ENCODE assay signal across 22 cellular contexts in the genomic region with DNA sequence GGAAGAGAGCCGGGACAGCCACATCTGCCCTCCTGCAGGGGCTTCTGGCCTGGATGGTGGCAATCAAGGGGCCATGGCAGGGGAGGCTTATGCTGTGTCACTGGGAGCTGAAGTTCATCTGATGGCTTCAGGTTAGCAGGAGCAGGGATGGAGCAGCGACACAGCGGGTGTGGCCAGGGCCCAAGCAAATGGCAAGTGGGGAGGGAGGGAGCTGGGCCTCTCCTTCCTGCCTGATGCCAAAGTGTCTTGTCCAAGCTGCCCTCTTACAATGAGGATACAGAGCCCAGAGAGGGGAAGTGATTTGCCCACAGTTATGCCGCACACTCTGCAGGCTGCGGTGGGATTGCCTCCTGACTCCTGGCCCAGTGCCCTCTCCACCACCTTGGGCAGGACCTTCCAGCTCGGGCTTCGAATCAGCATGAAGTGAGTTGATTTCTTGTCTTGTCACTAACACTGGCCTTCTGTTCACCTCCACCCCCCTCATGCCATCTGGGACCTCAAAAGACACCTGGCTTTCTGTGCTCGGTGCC. TPM values are rescaled to one million over a fixed set of nuclear protein-coding genes. Genes with fewer than 3 reads are reported as not detected.
DNase-seq lines count a peak whose midpoint lies in the region; ATAC-seq, FAIRE-seq and TF ChIP-seq lines count a peak whose summit lies in the region.
"Had no signal": no experiment of that assay in that cellular context is flagged by ENCODE, and none has a peak within 500 bp of the region (broad histone marks: within the 10 kb centered on the region; RNA-seq: fewer than 3 reads in every experiment).

No MANE protein-coding gene starts in this region.

- no peak overlapping the region for H2AFZ ChIP-seq in H1 (ENCODE audit: low read length)
- no peak overlapping the region for H2AFZ ChIP-seq in Karpas-422 (ENCODE audit: low read length)

- H3K4me3 ChIP-seq in H1 (ENCODE audit: extremely low read depth in 1 of 4, insufficient read depth in 2 of 4, low read depth in 3 of 4, low read length in 4 of 4) (no peak overlapping the region), Karpas-422 (ENCODE audit: low read length) (no peak overlapping the region)

- no peak overlapping the region for H3K4ac ChIP-seq in H1 (replicated peaks; ENCODE audit: insufficient read length, low read depth, low read length)

- H3K4me2 ChIP-seq in H1 (ENCODE audit: insufficient read depth in 1 of 2, low read depth in 2 of 2, low read length in 2 of 2) (no peak overlapping the region), Karpas-422 (ENCODE audit: low read depth, low read length, poor library complexity, severe bottlenecking) (no peak overlapping the region)

- H3K23ac ChIP-seq in H1 (ENCODE audit: insufficient read length), result no peak overlapping the region

- no peak overlapping the region for H2BK12ac ChIP-seq in H1 (ENCODE audit: low read depth, low read length)

- H4K8ac ChIP-seq in H1 (ENCODE audit: extremely low read depth, insufficient read depth, low read length), result peak overlapping the region; percentile 22; the same call in 1 of the 2 replicates

- no peak overlapping the region for H4K5ac ChIP-seq in H1 (ENCODE audit: insufficient read length, low read depth, low read length)

- no peak for TF ChIP-seq EP300 in H1 (IDR thresholded peaks at IDR 0.05; ENCODE audit: borderline replicate concordance in 1 of 2, low read depth in 2 of 2, low read length in 2 of 2)

- H3K4me1 ChIP-seq in H1 (replicated peaks in 1 of 4; ENCODE audit: control insufficient read depth in 3 of 4, insufficient read depth in 4 of 4, low read length in 3 of 4), result no peaks in the 10 kb centered on the region; a peak in 1 of 7 replicates
- H3K4me1 ChIP-seq in Karpas-422 (ENCODE audit: low read length), result no peaks in the 10 kb centered on the region

- no peak for TF ChIP-seq POLR2A in H1 (IDR thresholded peaks at IDR 0.05; ENCODE audit: control extremely low read depth in 1 of 2, low read depth in 2 of 2, low read length in 2 of 2)

- no peaks in the 10 kb centered on the region for H3K23me2 ChIP-seq in H1 (ENCODE audit: low read depth, low read length)

- H2BK15ac ChIP-seq in H1 (ENCODE audit: low read length), result no peak overlapping the region

- no peak for TF ChIP-seq CTCF in H1 (IDR thresholded peaks at IDR 0.05; ENCODE audit: control extremely low read depth in 1 of 3, insufficient read depth in 1 of 3, low read depth in 1 of 3, low read length in 3 of 3)

- no peak for ATAC-seq in HG03095 (IDR thresholded peaks at IDR 0.05; ENCODE audit: unreplicated experiment)
- ATAC-seq: CD8-positive, alpha-beta T cell had no signal

- H3K27ac ChIP-seq in H1 (ENCODE audit: low read depth, low read length) (no peak overlapping the region), Karpas-422 (ENCODE audit: low read length) (no peak overlapping the region)
- H3K27ac ChIP-seq: 22Rv1 had no signal

- no peaks in the 10 kb centered on the region for H3K79me2 ChIP-seq in H1 (ENCODE audit: control insufficient read depth in 1 of 2, insufficient read depth in 2 of 2, low read length in 2 of 2)
- no peaks in the 10 kb centered on the region for H3K79me2 ChIP-seq in Karpas-422 (ENCODE audit: low read length)

- 0 out of 2 replicates have a peak overlapping the region, but pooled peaks have one; percentile 12 for H2BK5ac ChIP-seq in H1 (ENCODE audit: low read depth, low read length)

- FAIRE-seq in H1 (lab: Jason Lieb, UNC), result no peak
- FAIRE-seq: GM18507 had no signal

- H3K79me1 ChIP-seq in H1 (ENCODE audit: low read depth, low read length), result no peaks in the 10 kb centered on the region

- intact Hi-C loops in posterior vena cava (cut with DNase I), result no loop called here

- no peak for TF ChIP-seq RAD21 in H1 (IDR thresholded peaks at IDR 0.05 in 1 of 2, conservative IDR thresholded peaks at IDR 0.05 in 1 of 2; ENCODE audit: low read depth in 2 of 2, low read length in 2 of 2)

- H3K14ac ChIP-seq in H1 (ENCODE audit: insufficient read length), result no peak overlapping the region

- H3K56ac ChIP-seq in H1 (replicated peaks; ENCODE audit: insufficient read length, low read depth, low read length), result no peak overlapping the region

- no peak overlapping the region for H2BK120ac ChIP-seq in H1 (replicated peaks; ENCODE audit: low read depth, low read length)

- H3K9ac ChIP-seq in H1 (replicated peaks in 1 of 4; ENCODE audit: extremely low read depth in 1 of 4, low read depth in 3 of 4, low read length in 3 of 4) (no peak overlapping the region), Karpas-422 (ENCODE audit: low read length) (no peak overlapping the region)

- POLR2A ChIA-PET in H1 (lab: Charles Lee; ENCODE audit: partially characterized antibody), result interaction anchor here (0.6 to 2.8 kb wide), 6 partner anchors 8 to 36 kb away, joined by 3 to 7 read pairs (median 4); no protein-coding TSS in a partner anchor

- DNase-seq in DMS 273 (lab: John Stamatoyannopoulos, UW; ENCODE audit: unreplicated experiment) (peak; percentile 52), DMS 273 treated with DMSO at 0.1 percent for 48 hours (lab: John Stamatoyannopoulos, UW) (no peak), H1 (ENCODE audit: low read depth in 1 of 2, low spot score in 2 of 2) (no peak), posterior vena cava (ENCODE audit: low spot score) (peak; percentile 40), AG08395 (ENCODE audit: low spot score) (no peak), NCI-H2227 (lab: John Stamatoyannopoulos, UW; ENCODE audit: unreplicated experiment) (no peak), Karpas-422 (no peak)
- DNase-seq: AML-193; CD8-positive, alpha-beta T cell; GDM1; GOT3; MM.1S; NCI-H1092; NCI-H1436; NCI-H2029; NCI-H526 treated with DMSO at 0.1 percent for 48 hours; OCI-M1; Right ventricle myocardium superior had no signal

- H3K9me3 ChIP-seq in H1 (ENCODE audit: insufficient read depth in 2 of 2, low read depth in 1 of 2, low read length in 1 of 2) (no peaks in the 10 kb centered on the region), Karpas-422 (ENCODE audit: low read length) (no peaks in the 10 kb centered on the region)

- no peak overlapping the region for H3K18ac ChIP-seq in H1 (ENCODE audit: extremely low read depth, low read length)

- WGBS in H1 (ENCODE audit: extremely low coverage in 1 of 2, insufficient coverage in 1 of 2, insufficient read length in 1 of 2, insufficient replicate concordance in 2 of 2, low coverage in 1 of 2, low lambda C conversion rate in 2 of 2, missing lambda C conversion rate in 1 of 2), 2 experiments, result 93% methylated on average over 8 of the region's 8 CpGs; no CpG with 5 or more reads in 1 of the 2 experiments

- H4K91ac ChIP-seq in H1 (replicated peaks; ENCODE audit: insufficient read length, low read length), result no peak overlapping the region

- no peak overlapping the region for H2AK5ac ChIP-seq in H1 (ENCODE audit: low read depth, low read length)

- CTCF ChIA-PET in H1 (lab: Charles Lee; ENCODE audit: partially characterized antibody), result interaction anchor here (1.2 to 5.6 kb wide), 9 partner anchors 8 to 102 kb away, joined by 4 to 36 read pairs (median 6); no protein-coding TSS in a partner anchor

- no peaks in the 10 kb centered on the region for H3K9me2 ChIP-seq in Karpas-422 (replicated peaks; ENCODE audit: insufficient read depth, low read length)

- no peak overlapping the region for H2BK20ac ChIP-seq in H1 (ENCODE audit: low read length)

- no peaks in the 10 kb centered on the region for H3K36me3 ChIP-seq in H1 (ENCODE audit: control insufficient read depth in 2 of 4, insufficient read depth in 4 of 4, low read length in 3 of 4)
- no peaks in the 10 kb centered on the region for H3K36me3 ChIP-seq in Karpas-422 (ENCODE audit: insufficient read depth, low read length)

- H4K20me1 ChIP-seq in H1 (replicated peaks in 1 of 2; ENCODE audit: control insufficient read depth in 1 of 2, insufficient read depth in 2 of 2, low read length in 2 of 2) (no peaks in the 10 kb centered on the region), Karpas-422 (ENCODE audit: insufficient read depth, low read depth, low read length) (no peaks in the 10 kb centered on the region)

- H3K27me3 ChIP-seq in H1 (replicated peaks in 1 of 4; ENCODE audit: control insufficient read depth in 3 of 4, extremely low read depth in 1 of 4, insufficient read depth in 3 of 4, low read length in 3 of 4), result no peaks in the 10 kb centered on the region
- H3K27me3 ChIP-seq in Karpas-422 (ENCODE audit: low read length), result no peaks in the 10 kb centered on the region

TF ChIP-seq in H1, 55 proteins besides CTCF, POLR2A, EP300 and RAD21 (continues in another document):
- TF ChIP-seq CBX8 (IDR thresholded peaks at IDR 0.05; ENCODE audit: borderline replicate concordance, low read depth, low read length), result no peak
- TF ChIP-seq, protein P1, sequence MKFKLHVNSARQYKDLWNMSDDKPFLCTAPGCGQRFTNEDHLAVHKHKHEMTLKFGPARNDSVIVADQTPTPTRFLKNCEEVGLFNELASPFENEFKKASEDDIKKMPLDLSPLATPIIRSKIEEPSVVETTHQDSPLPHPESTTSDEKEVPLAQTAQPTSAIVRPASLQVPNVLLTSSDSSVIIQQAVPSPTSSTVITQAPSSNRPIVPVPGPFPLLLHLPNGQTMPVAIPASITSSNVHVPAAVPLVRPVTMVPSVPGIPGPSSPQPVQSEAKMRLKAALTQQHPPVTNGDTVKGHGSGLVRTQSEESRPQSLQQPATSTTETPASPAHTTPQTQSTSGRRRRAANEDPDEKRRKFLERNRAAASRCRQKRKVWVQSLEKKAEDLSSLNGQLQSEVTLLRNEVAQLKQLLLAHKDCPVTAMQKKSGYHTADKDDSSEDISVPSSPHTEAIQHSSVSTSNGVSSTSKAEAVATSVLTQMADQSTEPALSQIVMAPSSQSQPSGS (IDR thresholded peaks at IDR 0.05; ENCODE audit: low read length), result no peak
- TF ChIP-seq JUND (IDR thresholded peaks at IDR 0.05; ENCODE audit: low read length), result no peak

RNA-seq across cellular contexts. Expression of a gene that starts 51.3 kb away (rescaled TPM):
- 3.1 and 3.6 TPM in 2 replicates for total RNA-seq in H1 (2021; fragmentation: NEBNext Ultra II Directional; extraction: Animal tissue kit (Norgen Biotek cat#: 25700))
- polyA plus RNA-seq in H1 (2011; rRNA removed), result 1.2 and 2.2 TPM in 2 replicates
- polyA plus RNA-seq in H1 (2011; cell fraction: cytosol; rRNA removed), result 2.0 TPM
- polyA plus RNA-seq in H1 (2011; cell fraction: nucleus; rRNA removed), result 6.2 TPM
- polyA plus RNA-seq in H1 (2012, experiment 1 of 2), result 1.1 to 3.1 TPM (median 2.0 TPM) in 4 replicates
- 5.0 TPM for polyA plus RNA-seq in H1 (2012, experiment 2 of 2)
- polyA plus RNA-seq in H1 (2013, experiment 1 of 2), result 2.8 TPM
- polyA plus RNA-seq in H1 (2013, experiment 2 of 2), result 2.0 TPM
- 1.9 and 3.2 TPM in 2 replicates for polyA minus RNA-seq in H1 (2011; rRNA and poly(A)+ RNA removed)
- polyA minus RNA-seq in H1 (2011; cell fraction: cytosol; rRNA and poly(A)+ RNA removed), result 1.9 TPM
- 4.0 TPM for polyA minus RNA-seq in H1 (2011; cell fraction: nucleus; rRNA and poly(A)+ RNA removed)
- 1 to 10 TPM; 3.2 to 3.6 TPM for total RNA-seq in posterior vena cava
- total RNA-seq in Karpas-422 (2014; rRNA removed; shearing (Covaris generic); ENCODE audit: low replicate concordance), result not detected in 2 replicates
- total RNA-seq: SK-MEL-5 had no signal

Comparison
In these comparisons a context has a peak if more than half of its experiments do, and no peak if none do; other contexts are left out.
1. DNase-seq: peak in DMS 273 (single experiment) and posterior vena cava (single experiment); none in DMS 273 treated with DMSO at 0.1 percent for 48 hours (single experiment), H1 (0 of 2), AG08395 (single experiment), NCI-H2227 (single experiment) and Karpas-422 (single experiment).